Comparison of ENCODE assay signal across 8 cellular contexts in genomic region chr5:57174128-57174849, GRCh38. TPM values are rescaled to one million over a fixed set of nuclear protein-coding genes. Genes with fewer than 3 reads are reported as not detected.
A peak's percentile ranks its signal among the peaks of the same experiment; 100 is the strongest.
DNase-seq lines count a peak whose midpoint lies in the region; ATAC-seq and TF ChIP-seq lines count a peak whose summit lies in the region.

No MANE protein-coding gene starts in this region.

- no peaks in the 10 kb centered on the region for H3K36me3 ChIP-seq in mucosa of stomach (ENCODE audit: control insufficient read depth, insufficient read depth, low read length)
- H3K36me3 ChIP-seq in upper lobe of right lung: peaks cover 4% of the 10 kb centered on the region

- peak overlapping the region; percentile 99 for H3K27ac ChIP-seq in epithelial cell of prostate
- H3K27ac ChIP-seq in upper lobe of right lung: peak overlapping the region; percentile 91

- H3K9me3 ChIP-seq in mucosa of stomach (ENCODE audit: control insufficient read depth, low read length): no peaks in the 10 kb centered on the region
- no peaks in the 10 kb centered on the region for H3K9me3 ChIP-seq in upper lobe of right lung

- DNase-seq in AG04449 (ENCODE audit: low read depth, low spot score): no peak
- DNase-seq in HT1080 (ENCODE audit: low read depth): peak; percentile 21
- peak; percentile 54 for DNase-seq in activated CD4-positive, CD25-positive, alpha-beta regulatory T cell treated with anti-CD3 and anti-CD28 coated beads, Interleukin-2, amount 50 U/mL, for 72 hours
- DNase-seq in epithelial cell of prostate (ENCODE audit: low read depth, low spot score): no peak
- no peak for DNase-seq in upper lobe of right lung
- DNase-seq in GM19238 (ENCODE audit: insufficient read length, low spot score): no peak

- CTCF ChIA-PET in AG04449 (lab: Yijun Ruan, JAX): no interaction called here

- TF ChIP-seq CTCF in AG04449 (IDR thresholded peaks at IDR 0.05; ENCODE audit: insufficient read depth, low read length, missing control alignments): no peak
- no peak for TF ChIP-seq CTCF in upper lobe of right lung (IDR thresholded peaks at IDR 0.05)

- intact Hi-C loops in upper lobe of right lung (cut with DNase I): no loop called here

- H3K4me1 ChIP-seq in mucosa of stomach (ENCODE audit: control insufficient read depth, insufficient read depth, low read length) (peaks cover 24% of the 10 kb centered on the region), upper lobe of right lung (peaks cover 25% of the 10 kb centered on the region)

- H3K9ac ChIP-seq in mucosa of stomach (ENCODE audit: low read length): peak overlapping the region; percentile 100

- POLR2A ChIA-PET in AG04449 (lab: Yijun Ruan, JAX): interaction anchor here (0.5 to 1.4 kb wide), 5 partner anchors 24 to 258 kb away, joined by 3 to 10 read pairs (median 3); no protein-coding TSS in a partner anchor

- no peaks in the 10 kb centered on the region for H3K27me3 ChIP-seq in mucosa of stomach (ENCODE audit: control insufficient read depth, insufficient read depth, low read length)
- H3K27me3 ChIP-seq in upper lobe of right lung: no peaks in the 10 kb centered on the region

- ATAC-seq in GM18502 (IDR thresholded peaks at IDR 0.05; ENCODE audit: poor library complexity, unreplicated experiment): peak; percentile 2
- ATAC-seq in upper lobe of right lung: peak; percentile 2

- H3K4me3 ChIP-seq in AG04449 (ENCODE audit: low read depth, low read length) (peak overlapping the region; percentile 99), mucosa of stomach (ENCODE audit: low read length) (peak overlapping the region; percentile 97), upper lobe of right lung (peak overlapping the region; percentile 64)

RNA-seq across cellular contexts. Expression of gene GPBP1, which starts 0.4 kb away (rescaled TPM):
- total RNA-seq in HT1080 (2014; rRNA removed; shearing (Covaris generic)): 40.5 and 40.8 TPM in 2 replicates
- 31.9 and 39.9 TPM in 2 replicates for polyA plus RNA-seq in HT1080 (2015; cell fraction: cytosol; rRNA removed)
- 72.9 and 77.3 TPM in 2 replicates for polyA plus RNA-seq in HT1080 (2015; cell fraction: nucleus; rRNA removed)
- 63.0 TPM for total RNA-seq in upper lobe of right lung

Comparison
In these comparisons a context has a peak if more than half of its experiments do, and no peak if none do; other contexts are left out.
1. DNase-seq: peak in HT1080 (single experiment) and activated CD4-positive, CD25-positive, alpha-beta regulatory T cell treated with anti-CD3 and anti-CD28 coated beads, Interleukin-2, amount 50 U/mL, for 72 hours (single experiment); none in AG04449 (single experiment), epithelial cell of prostate (single experiment), upper lobe of right lung (single experiment) and GM19238 (single experiment).
2. Peak in every context shown above with its lines, with median percentiles within 50 percentile points of each other: H3K4me3 ChIP-seq.